Comparison of ENCODE assay signal across 8 cellular contexts in genomic region chr1:165597883-165598675, GRCh38. TPM values are rescaled to one million over a fixed set of nuclear protein-coding genes. Genes with fewer than 3 reads are reported as not detected.
DNase-seq lines count a peak whose midpoint lies in the region; TF ChIP-seq lines count a peak whose summit lies in the region.

No MANE protein-coding gene starts in this region.

- H3K4me3 ChIP-seq in HFF-Myc (replicated peaks; ENCODE audit: low read depth, low read length) (peak overlapping the region; percentile 40), suprapubic skin (peak overlapping the region; percentile 47)

- TF ChIP-seq EP300 in suprapubic skin (IDR thresholded peaks at IDR 0.05) = no peak

- peaks cover 1% of the 10 kb centered on the region for H3K36me3 Mint-ChIP-seq in activated naive CD4-positive, alpha-beta T cell treated with anti-CD3 and anti-CD28 coated beads, Interleukin-2, amount 50 U/mL, for 24 hours

- no peaks in the 10 kb centered on the region for H3K9me3 Mint-ChIP-seq in activated naive CD4-positive, alpha-beta T cell treated with anti-CD3 and anti-CD28 coated beads, Interleukin-2, amount 50 U/mL, for 24 hours

- H3K27ac ChIP-seq in suprapubic skin = peak overlapping the region; percentile 10

- peak overlapping the region; percentile 97 for H3K4me3 Mint-ChIP-seq in activated naive CD4-positive, alpha-beta T cell treated with anti-CD3 and anti-CD28 coated beads, Interleukin-2, amount 50 U/mL, for 24 hours

- TF ChIP-seq POLR2A in suprapubic skin (IDR thresholded peaks at IDR 0.05) = peak in 1 of 2 donors; percentile 20

- TF ChIP-seq CTCF in HFF-Myc (IDR thresholded peaks at IDR 0.05; ENCODE audit: low read depth, low read length, missing control alignments) = no peak
- no peak for TF ChIP-seq CTCF in suprapubic skin (IDR thresholded peaks at IDR 0.05)

- H3K27ac Mint-ChIP-seq in activated naive CD4-positive, alpha-beta T cell treated with anti-CD3 and anti-CD28 coated beads, Interleukin-2, amount 50 U/mL, for 24 hours = peak overlapping the region; percentile 91

- no peaks in the 10 kb centered on the region for H3K36me3 ChIP-seq in suprapubic skin

- H3K4me1 Mint-ChIP-seq in activated naive CD4-positive, alpha-beta T cell treated with anti-CD3 and anti-CD28 coated beads, Interleukin-2, amount 50 U/mL, for 24 hours = peaks cover 30% of the 10 kb centered on the region

- in situ Hi-C loops in SK-MEL-5 (cut with HindIII; ENCODE audit: low pct_unique_long_range_greater_than_20kb, low sequenced_read_pairs) = loop anchor here (10.0 kb wide), 1 partner anchor 203 kb away; no protein-coding TSS in a partner anchor

- H3K27me3 ChIP-seq in suprapubic skin = peaks cover 4% of the 10 kb centered on the region

- DNase-seq in GM03348 (ENCODE audit: low spot score) (peak; percentile 98), HFF-Myc (ENCODE audit: extremely low read depth, low read depth) (peak; percentile 90), MV-4-11 (lab: John Stamatoyannopoulos, UW) (peak; percentile 96), SK-MEL-5 (ENCODE audit: low read depth, low spot score) (peak; percentile 97), glomerular endothelial cell (ENCODE audit: extremely low read depth, low read depth, low spot score) (peak; percentile 88), nucleus accumbens (lab: John Stamatoyannopoulos, UW) (peak; percentile 54 to 98 (median 92)), suprapubic skin (ENCODE audit: low spot score in 2 of 2) (peak; percentile 97 to 98)

- H3K4me1 ChIP-seq in suprapubic skin = peaks cover 24% of the 10 kb centered on the region

- WGBS in suprapubic skin = under 1% methylated on average over 28 of the region's 38 CpGs

- no peaks in the 10 kb centered on the region for H3K9me3 ChIP-seq in suprapubic skin

- peaks cover 24% of the 10 kb centered on the region for H3K27me3 Mint-ChIP-seq in activated naive CD4-positive, alpha-beta T cell treated with anti-CD3 and anti-CD28 coated beads, Interleukin-2, amount 50 U/mL, for 24 hours

RNA-seq across cellular contexts. Expression of gene MGST3, which starts 33.0 kb away (rescaled TPM):
- total RNA-seq in SK-MEL-5 (2014; rRNA removed; shearing (Covaris generic)) = 162 and 163 TPM in 2 replicates
- 107 and 113 TPM in 2 replicates for polyA plus RNA-seq in SK-MEL-5 (2015; cell fraction: cytosol; rRNA removed)
- polyA plus RNA-seq in SK-MEL-5 (2015; cell fraction: nucleus; rRNA removed) = 23.0 and 38.3 TPM in 2 replicates
- total RNA-seq in glomerular endothelial cell = 227 and 290 TPM in 2 replicates
- 100 to 1,000 TPM; 111 to 178 (median 135) TPM for total RNA-seq in suprapubic skin

RNA-seq across cellular contexts. Expression of gene LRRC52, which starts 54.3 kb away (rescaled TPM):
- not detected in 2 replicates for total RNA-seq in SK-MEL-5 (2014; rRNA removed; shearing (Covaris generic))
- not detected in 2 replicates for polyA plus RNA-seq in SK-MEL-5 (2015; cell fraction: cytosol; rRNA removed)
- polyA plus RNA-seq in SK-MEL-5 (2015; cell fraction: nucleus; rRNA removed) = not detected in 2 replicates
- total RNA-seq in glomerular endothelial cell = not detected in 2 replicates
- not detected for total RNA-seq in suprapubic skin

Comparison
In these comparisons a context has a peak if more than half of its experiments do, and no peak if none do; other contexts are left out.
1. Peak in every context shown above with its lines: DNase-seq, H3K4me3 ChIP-seq and H3K27ac ChIP-seq.